In genomic region chr19:43809762-43810696, GRCh38 we compare ENCODE assay signal across 8 cellular contexts. TPM values are rescaled to one million over a fixed set of nuclear protein-coding genes. Genes with fewer than 3 reads are reported as not detected.
A peak's percentile ranks its signal among the peaks of the same experiment; 100 is the strongest.
DNase-seq lines count a peak whose midpoint lies in the region; ATAC-seq and TF ChIP-seq lines count a peak whose summit lies in the region.

No MANE protein-coding gene starts in this region.

- TF ChIP-seq RAD21 in Ishikawa (IDR thresholded peaks at IDR 0.05; ENCODE audit: low read depth): peak; percentile 76

- peak; percentile 78 for ATAC-seq in Panc1
- ATAC-seq in mucosa of descending colon: peak; percentile 85
- ATAC-seq in GM18868 (IDR thresholded peaks at IDR 0.05; ENCODE audit: unreplicated experiment): no peak
- ATAC-seq in stimulated activated naive CD8-positive, alpha-beta T cell treated with anti-CD3 and anti-CD28 coated beads, Interleukin-15, amount 100 ng/mL, for 72 hours: no peak

- H3K36me3 ChIP-seq in Panc1 (ENCODE audit: control insufficient read depth, insufficient read depth, low read length) (no peaks in the 10 kb centered on the region), mucosa of descending colon (ENCODE audit: low read depth) (no peaks in the 10 kb centered on the region)

- no peaks in the 10 kb centered on the region for H3K4me1 Mint-ChIP-seq in stimulated activated naive CD8-positive, alpha-beta T cell treated with anti-CD3 and anti-CD28 coated beads, Interleukin-15, amount 100 ng/mL, for 72 hours

- H3K27ac ChIP-seq in Panc1 (ENCODE audit: low read length) (no peak overlapping the region), coronary artery (no peak overlapping the region)

- no peaks in the 10 kb centered on the region for H3K9me3 Mint-ChIP-seq in stimulated activated naive CD8-positive, alpha-beta T cell treated with anti-CD3 and anti-CD28 coated beads, Interleukin-15, amount 100 ng/mL, for 72 hours

- H3K9me3 ChIP-seq in Panc1 (ENCODE audit: control insufficient read depth, insufficient read depth, low read depth, low read length): no peaks in the 10 kb centered on the region
- no peaks in the 10 kb centered on the region for H3K9me3 ChIP-seq in mucosa of descending colon

- CTCF ChIA-PET in Panc1 (lab: Charles Lee): interaction anchor here (0.7 to 1.1 kb wide), 2 partner anchors 65 to 84 kb away, joined by 4 to 5 read pairs; no protein-coding TSS in a partner anchor

- DNase-seq in Daoy (ENCODE audit: low read depth) (peak; percentile 46), Panc1 (ENCODE audit: low read depth, low spot score) (peak; percentile 15), coronary artery (ENCODE audit: low spot score) (no peak), mucosa of descending colon (peak in 1 of 3 donors; percentile 16)
- no peak for DNase-seq in stimulated activated naive CD4-positive, alpha-beta T cell treated with Interleukin-2 at 50 U/mL for 16 hours (lab: John Stamatoyannopoulos, UW)
- no peak for DNase-seq in stimulated activated naive CD8-positive, alpha-beta T cell treated with anti-CD3 and anti-CD28 coated beads, Interleukin-15, amount 100 ng/mL, for 72 hours

- H3K27me3 ChIP-seq in Panc1 (ENCODE audit: control insufficient read depth, insufficient read depth, low read length): no peaks in the 10 kb centered on the region

- H3K4me3 ChIP-seq in Panc1 (ENCODE audit: low read depth in 2 of 2, low read length in 2 of 2) (no peak overlapping the region), coronary artery (no peak overlapping the region), mucosa of descending colon (no peak overlapping the region)

- H3K27me3 Mint-ChIP-seq in stimulated activated naive CD8-positive, alpha-beta T cell treated with anti-CD3 and anti-CD28 coated beads, Interleukin-15, amount 100 ng/mL, for 72 hours: peaks cover 55% of the 10 kb centered on the region

- TF ChIP-seq CTCF in Panc1 (IDR thresholded peaks at IDR 0.05) (peak; percentile 55; the same call in 1 of the 2 replicates), coronary artery (IDR thresholded peaks at IDR 0.05) (peak; percentile 32), mucosa of descending colon (IDR thresholded peaks at IDR 0.05) (peak; percentile 34)

- no TSS peak for BruUV-seq in Panc1 (replicated peaks; lab: Mats Ljungman, UMichigan)

- H3K4me1 ChIP-seq in Panc1 (ENCODE audit: control insufficient read depth, insufficient read depth, low read length) (no peaks in the 10 kb centered on the region), mucosa of descending colon (ENCODE audit: low read depth) (no peaks in the 10 kb centered on the region)

- POLR2A ChIA-PET in Panc1 (lab: Charles Lee): no interaction called here

- no peak overlapping the region for H3K4me3 Mint-ChIP-seq in stimulated activated naive CD8-positive, alpha-beta T cell treated with anti-CD3 and anti-CD28 coated beads, Interleukin-15, amount 100 ng/mL, for 72 hours

- TF ChIP-seq EP300 in Ishikawa (IDR thresholded peaks at IDR 0.05; ENCODE audit: borderline replicate concordance): no peak

- H3K27ac Mint-ChIP-seq in stimulated activated naive CD8-positive, alpha-beta T cell treated with anti-CD3 and anti-CD28 coated beads, Interleukin-15, amount 100 ng/mL, for 72 hours: no peak overlapping the region

- intact Hi-C loops in Panc1 (cut with micrococcal nuclease; ENCODE audit: unreplicated experiment) (no loop called here), mucosa of descending colon (cut with DNase I, micrococcal nuclease) (no loop called here)

- in situ Hi-C loops in Panc1 (cut with HindIII; ENCODE audit: low pct_unique_long_range_greater_than_20kb, low sequenced_read_pairs): no loop called here

TF ChIP-seq in Ishikawa, 13 proteins besides CTCF, POLR2A, EP300 and RAD21:
- TF ChIP-seq YY1 (IDR thresholded peaks at IDR 0.05; ENCODE audit: low read depth): no peak
- TF ChIP-seq ZBTB7A (IDR thresholded peaks at IDR 0.05; ENCODE audit: low read depth): no peak
- TF ChIP-seq TCF12 (IDR thresholded peaks at IDR 0.05; ENCODE audit: low read depth): no peak
- TF ChIP-seq FOXM1 (IDR thresholded peaks at IDR 0.05; ENCODE audit: borderline replicate concordance, low read depth): no peak
- TF ChIP-seq CEBPB (IDR thresholded peaks at IDR 0.05): no peak
- TF ChIP-seq CREB1 (IDR thresholded peaks at IDR 0.05; ENCODE audit: low read depth): no peak
- TF ChIP-seq TAF1 (IDR thresholded peaks at IDR 0.05; ENCODE audit: low read depth): no peak
- TF ChIP-seq TEAD4 (IDR thresholded peaks at IDR 0.05): no peak
- TF ChIP-seq, protein P1, sequence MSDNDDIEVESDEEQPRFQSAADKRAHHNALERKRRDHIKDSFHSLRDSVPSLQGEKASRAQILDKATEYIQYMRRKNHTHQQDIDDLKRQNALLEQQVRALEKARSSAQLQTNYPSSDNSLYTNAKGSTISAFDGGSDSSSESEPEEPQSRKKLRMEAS (IDR thresholded peaks at IDR 0.05): no peak
- no peak for TF ChIP-seq EGR1 (IDR thresholded peaks at IDR 0.05)

RNA-seq across cellular contexts. Expression of gene LYPD5, which starts 7.8 kb away (rescaled TPM):
- total RNA-seq in Daoy (2014; rRNA removed; shearing (Covaris generic)): 0.89 and 2.9 TPM in 2 replicates
- 0.87 TPM for total RNA-seq in Panc1 (2021; ENCODE audit: unreplicated experiment)
- polyA plus RNA-seq in Panc1 (2012; ENCODE audit: insufficient read length): 0.84 TPM
- total RNA-seq in mucosa of descending colon: 1 to 10 TPM in 2 of 3 donors, under 1 TPM in 1; 0.61 to 4.8 (median 3.9) TPM

RNA-seq across cellular contexts. Expression of gene ZNF283, which starts 17.1 kb away (rescaled TPM):
- total RNA-seq in Daoy (2014; rRNA removed; shearing (Covaris generic)): 5.8 and 17.6 TPM in 2 replicates
- total RNA-seq in Panc1 (2021; ENCODE audit: unreplicated experiment) (6.9 TPM), mucosa of descending colon (10 to 100 TPM in 2 of 3 donors, 1 to 10 TPM in 1; 7.6 to 21.8 (median 14.1) TPM)
- polyA plus RNA-seq in Panc1 (2012; ENCODE audit: insufficient read length): 1.9 TPM

RNA-seq across cellular contexts. Expression of gene KCNN4, which starts 29.3 kb away (rescaled TPM):
- total RNA-seq in Daoy (2014; rRNA removed; shearing (Covaris generic)): 6.0 and 9.8 TPM in 2 replicates
- total RNA-seq in Panc1 (2021; ENCODE audit: unreplicated experiment) (29.7 TPM), mucosa of descending colon (10 to 100 TPM; 14.9 to 36.2 (median 36.1) TPM)
- 50.8 TPM for polyA plus RNA-seq in Panc1 (2012; ENCODE audit: insufficient read length)

RNA-seq across cellular contexts. Expression of gene SMG9, which starts 55.3 kb away (rescaled TPM):
- total RNA-seq in Daoy (2014; rRNA removed; shearing (Covaris generic)): 14.1 and 20.3 TPM in 2 replicates
- total RNA-seq in Panc1 (2021; ENCODE audit: unreplicated experiment): 49.9 TPM
- polyA plus RNA-seq in Panc1 (2012; ENCODE audit: insufficient read length): 37.6 TPM
- total RNA-seq in mucosa of descending colon: 10 to 100 TPM; 32.2 to 41.4 (median 34.7) TPM

Comparison
In these comparisons a context has a peak if more than half of its experiments do, and no peak if none do; other contexts are left out.
1. DNase-seq: peak in Daoy (single experiment) and Panc1 (single experiment); none in coronary artery (single experiment), stimulated activated naive CD4-positive, alpha-beta T cell treated with Interleukin-2 at 50 U/mL for 16 hours (single experiment) and stimulated activated naive CD8-positive, alpha-beta T cell treated with anti-CD3 and anti-CD28 coated beads, Interleukin-15, amount 100 ng/mL, for 72 hours (0 of 2).
2. ATAC-seq: peak in Panc1 (single experiment) and mucosa of descending colon (single experiment); none in GM18868 (single experiment) and stimulated activated naive CD8-positive, alpha-beta T cell treated with anti-CD3 and anti-CD28 coated beads, Interleukin-15, amount 100 ng/mL, for 72 hours (single experiment).
3. Peak in every context shown above with its lines, with median percentiles within 50 percentile points of each other: CTCF ChIP-seq.